22 cellular contexts compared by ENCODE assay signal in genomic region chr14:58401587-58401986, GRCh38. TPM values are rescaled to one million over a fixed set of nuclear protein-coding genes. Genes with fewer than 3 reads are reported as not detected.
A peak's percentile ranks its signal among the peaks of the same experiment; 100 is the strongest.
DNase-seq lines count a peak whose midpoint lies in the region; ATAC-seq, FAIRE-seq and TF ChIP-seq lines count a peak whose summit lies in the region.
"Had no signal": no experiment of that assay in that cellular context is flagged by ENCODE, and none has a peak within 500 bp of the region (broad histone marks: within the 10 kb centered on the region; RNA-seq: fewer than 3 reads in every experiment).

No MANE protein-coding gene starts in this region.

- no peak overlapping the region for H3K4me3 Mint-ChIP-seq in activated T-cell treated with anti-CD3 and anti-CD28 coated beads, Interleukin-2, amount 50 U/mL, for 72 hours
- H3K4me3 Mint-ChIP-seq in activated T-cell treated with anti-CD3 and anti-CD28 coated beads, Interleukin-2, amount 50 U/mL, for 4 hours, result no peak overlapping the region
- H3K4me3 Mint-ChIP-seq: activated naive CD8-positive, alpha-beta T cell treated with anti-CD3 and anti-CD28 coated beads, Interleukin-2, amount 50 U/mL, for 24 hours; central memory CD8-positive, alpha-beta T cell had no signal

- peak; percentile 43 for TF ChIP-seq CTCF in Loucy (conservative IDR thresholded peaks at IDR 0.05; ENCODE audit: low read length)
- TF ChIP-seq CTCF in brain microvascular endothelial cell (IDR thresholded peaks at IDR 0.05; ENCODE audit: low read depth, low read length, missing control alignments), result peak; percentile 12

- no peak overlapping the region for H2AFZ ChIP-seq in Loucy (ENCODE audit: low read length)

- no peaks in the 10 kb centered on the region for H3K79me2 ChIP-seq in Loucy (ENCODE audit: insufficient read depth, low read length)

- H3K4me3 ChIP-seq in Loucy (ENCODE audit: low read length, poor library complexity, severe bottlenecking), result no peak overlapping the region
- H3K4me3 ChIP-seq in brain microvascular endothelial cell (ENCODE audit: low read depth, low read length), result no peak overlapping the region
- H3K4me3 ChIP-seq: tibial nerve had no signal

- H3K9me2 ChIP-seq in Loucy (replicated peaks; ENCODE audit: low read depth, low read length), result no peaks in the 10 kb centered on the region

- no peak overlapping the region for H3K27ac ChIP-seq in brain microvascular endothelial cell
- H3K27ac ChIP-seq: tibial nerve had no signal

- peaks cover 3% of the 10 kb centered on the region for H3K4me1 Mint-ChIP-seq in activated T-cell treated with anti-CD3 and anti-CD28 coated beads, Interleukin-2, amount 50 U/mL, for 72 hours (ENCODE audit: low read depth)
- no peaks in the 10 kb centered on the region for H3K4me1 Mint-ChIP-seq in activated T-cell treated with anti-CD3 and anti-CD28 coated beads, Interleukin-2, amount 50 U/mL, for 4 hours (ENCODE audit: low read depth)
- H3K4me1 Mint-ChIP-seq: activated naive CD8-positive, alpha-beta T cell treated with anti-CD3 and anti-CD28 coated beads, Interleukin-2, amount 50 U/mL, for 24 hours had no signal

- peak; percentile 50 for FAIRE-seq in urothelium cell line (lab: Jason Lieb, UNC)
- FAIRE-seq: RCC 7860 had no signal

- H3K36me3 Mint-ChIP-seq in activated T-cell treated with anti-CD3 and anti-CD28 coated beads, Interleukin-2, amount 50 U/mL, for 72 hours (ENCODE audit: insufficient read depth in 2 of 2), result peaks cover 0 to 2% of the 10 kb centered on the region in 2 donors
- H3K36me3 Mint-ChIP-seq in activated T-cell treated with anti-CD3 and anti-CD28 coated beads, Interleukin-2, amount 50 U/mL, for 4 hours (ENCODE audit: insufficient read depth), result peaks cover 8% of the 10 kb centered on the region

- H3F3A ChIP-seq in Loucy (ENCODE audit: low read depth), result no peaks in the 10 kb centered on the region

- no peak overlapping the region for H3K27ac Mint-ChIP-seq in activated T-cell treated with anti-CD3 and anti-CD28 coated beads, Interleukin-2, amount 50 U/mL, for 72 hours
- H3K27ac Mint-ChIP-seq: activated naive CD8-positive, alpha-beta T cell treated with anti-CD3 and anti-CD28 coated beads, Interleukin-2, amount 50 U/mL, for 24 hours had no signal

- no peaks in the 10 kb centered on the region for H3K9me3 Mint-ChIP-seq in activated T-cell treated with anti-CD3 and anti-CD28 coated beads, Interleukin-2, amount 50 U/mL, for 72 hours
- H3K9me3 Mint-ChIP-seq in activated T-cell treated with anti-CD3 and anti-CD28 coated beads, Interleukin-2, amount 50 U/mL, for 4 hours, result no peaks in the 10 kb centered on the region
- H3K9me3 Mint-ChIP-seq: activated naive CD8-positive, alpha-beta T cell treated with anti-CD3 and anti-CD28 coated beads, Interleukin-2, amount 50 U/mL, for 24 hours; central memory CD8-positive, alpha-beta T cell had no signal

- H4K20me1 ChIP-seq in Loucy (ENCODE audit: insufficient read depth, low read length, poor library complexity, severe bottlenecking), result no peaks in the 10 kb centered on the region

- H3K4me1 ChIP-seq in Loucy (ENCODE audit: insufficient read depth, low read length, poor library complexity, severe bottlenecking), result no peaks in the 10 kb centered on the region

- no peak overlapping the region for H3K9ac ChIP-seq in Loucy (ENCODE audit: low read depth, low read length, poor library complexity, severe bottlenecking)

- H3K27me3 ChIP-seq in Loucy (ENCODE audit: insufficient read depth, low read length, poor library complexity, severe bottlenecking) (no peaks in the 10 kb centered on the region), brain microvascular endothelial cell (replicated peaks) (no peaks in the 10 kb centered on the region)
- H3K27me3 ChIP-seq: tibial nerve had no signal

- DNase-seq in activated T-cell treated with anti-CD3 and anti-CD28 coated beads, Interleukin-2, amount 50 U/mL, for 72 hours, result peak in 1 of 2 donors; percentile 12
- DNase-seq in activated T-cell treated with anti-CD3 and anti-CD28 coated beads, Interleukin-2, amount 50 U/mL, for 4 hours, result no peak
- no peak for DNase-seq in brain microvascular endothelial cell
- peak; percentile 43 for DNase-seq in urothelium cell line (ENCODE audit: low spot score)
- DNase-seq in islet precursor cell, result no peak
- DNase-seq: activated CD4-positive, alpha-beta T cell treated with anti-CD3 and anti-CD28 coated beads for 48 hours; activated naive CD8-positive, alpha-beta T cell treated with anti-CD3 and anti-CD28 coated beads, Interleukin-2, amount 50 U/mL, for 24 hours; activated T-cell treated with anti-CD3 and anti-CD28 coated beads, Interleukin-2, amount 50 U/mL, for 1 hour; DMS53; erythroblast; GOT3; head of caudate nucleus; NCI-H1092 treated with DMSO at 0.1 percent for 48 hours; NCI-H446 treated with DMSO at 0.1 percent for 48 hours; stimulated activated CD4-positive, alpha-beta T cell treated with anti-CD3 and anti-CD28 coated beads, Interleukin-2, amount 100 ng/mL, for 48 hours had no signal

- in situ Hi-C loops in brain microvascular endothelial cell (cut with HindIII; ENCODE audit: low pct_ligation_motif_present, low sequenced_read_pairs), result no loop called here

- H3K4me2 ChIP-seq in Loucy (ENCODE audit: low read depth, low read length, poor library complexity, severe bottlenecking), result no peak overlapping the region

- ATAC-seq in activated T-cell treated with anti-CD3 and anti-CD28 coated beads, Interleukin-2, amount 50 U/mL, for 72 hours (replicated peaks in 1 of 2), result peak; percentile 39 to 60
- no peak for ATAC-seq in activated T-cell treated with anti-CD3 and anti-CD28 coated beads, Interleukin-2, amount 50 U/mL, for 4 hours
- ATAC-seq in HG03135 (IDR thresholded peaks at IDR 0.05; ENCODE audit: unreplicated experiment) (no peak), GM19397 (IDR thresholded peaks at IDR 0.05; ENCODE audit: unreplicated experiment) (no peak)
- ATAC-seq: activated naive CD8-positive, alpha-beta T cell treated with anti-CD3 and anti-CD28 coated beads, Interleukin-2, amount 50 U/mL, for 24 hours had no signal

- no peaks in the 10 kb centered on the region for H3K27me3 Mint-ChIP-seq in activated T-cell treated with anti-CD3 and anti-CD28 coated beads, Interleukin-2, amount 50 U/mL, for 72 hours (ENCODE audit: low read depth)
- H3K27me3 Mint-ChIP-seq in activated T-cell treated with anti-CD3 and anti-CD28 coated beads, Interleukin-2, amount 50 U/mL, for 4 hours (ENCODE audit: low read depth), result no peaks in the 10 kb centered on the region
- H3K27me3 Mint-ChIP-seq: activated naive CD8-positive, alpha-beta T cell treated with anti-CD3 and anti-CD28 coated beads, Interleukin-2, amount 50 U/mL, for 24 hours; central memory CD8-positive, alpha-beta T cell had no signal

- H3K36me3 ChIP-seq in Loucy (ENCODE audit: insufficient read depth, low read length) (no peaks in the 10 kb centered on the region), brain microvascular endothelial cell (replicated peaks) (no peaks in the 10 kb centered on the region)

- H3K9me3 ChIP-seq in Loucy (ENCODE audit: insufficient read depth, low read depth, low read length), result no peaks in the 10 kb centered on the region
- H3K9me3 ChIP-seq: tibial nerve had no signal

RNA-seq across cellular contexts. Expression of gene TOMM20L, which starts 5.9 kb away (rescaled TPM):
- total RNA-seq in activated T-cell treated with anti-CD3 and anti-CD28 coated beads, Interleukin-2, amount 50 U/mL, for 72 hours, result not detected
- not detected for total RNA-seq in activated T-cell treated with anti-CD3 and anti-CD28 coated beads, Interleukin-2, amount 50 U/mL, for 4 hours
- total RNA-seq: omental fat pad had no signal

RNA-seq across cellular contexts. Expression of gene TIMM9, which starts 25.7 kb away (rescaled TPM):
- total RNA-seq in activated T-cell treated with anti-CD3 and anti-CD28 coated beads, Interleukin-2, amount 50 U/mL, for 72 hours, result 10 to 100 TPM; 70.6 to 93.5 TPM
- total RNA-seq in activated T-cell treated with anti-CD3 and anti-CD28 coated beads, Interleukin-2, amount 50 U/mL, for 4 hours, result 10 to 100 TPM; 80.4 to 82.7 (median 81.8) TPM

RNA-seq across cellular contexts. Expression of gene KIAA0586, which starts 25.9 kb away (rescaled TPM):
- 10 to 100 TPM; 44.7 to 53.9 TPM for total RNA-seq in activated T-cell treated with anti-CD3 and anti-CD28 coated beads, Interleukin-2, amount 50 U/mL, for 72 hours
- 10 to 100 TPM in 1 of 3 donors, 1 to 10 TPM in 2; 8.4 to 10.1 (median 9.3) TPM for total RNA-seq in activated T-cell treated with anti-CD3 and anti-CD28 coated beads, Interleukin-2, amount 50 U/mL, for 4 hours

Comparison
In these comparisons a context has a peak if more than half of its experiments do, and no peak if none do; other contexts are left out.
1. ATAC-seq: peak in activated T-cell treated with anti-CD3 and anti-CD28 coated beads, Interleukin-2, amount 50 U/mL, for 72 hours (2 of 2); none in activated T-cell treated with anti-CD3 and anti-CD28 coated beads, Interleukin-2, amount 50 U/mL, for 4 hours (0 of 2), HG03135 (single experiment) and GM19397 (single experiment).
2. RNA of gene KIAA0586, which starts 25.9 kb away (total RNA-seq): 44.7 to 53.9 TPM in activated T-cell treated with anti-CD3 and anti-CD28 coated beads, Interleukin-2, amount 50 U/mL, for 72 hours; 8.4 to 10.1 TPM in activated T-cell treated with anti-CD3 and anti-CD28 coated beads, Interleukin-2, amount 50 U/mL, for 4 hours; every median in the first group is over 4 times any median in the second.